2 cellular contexts compared by ENCODE assay signal in the genomic region with DNA sequence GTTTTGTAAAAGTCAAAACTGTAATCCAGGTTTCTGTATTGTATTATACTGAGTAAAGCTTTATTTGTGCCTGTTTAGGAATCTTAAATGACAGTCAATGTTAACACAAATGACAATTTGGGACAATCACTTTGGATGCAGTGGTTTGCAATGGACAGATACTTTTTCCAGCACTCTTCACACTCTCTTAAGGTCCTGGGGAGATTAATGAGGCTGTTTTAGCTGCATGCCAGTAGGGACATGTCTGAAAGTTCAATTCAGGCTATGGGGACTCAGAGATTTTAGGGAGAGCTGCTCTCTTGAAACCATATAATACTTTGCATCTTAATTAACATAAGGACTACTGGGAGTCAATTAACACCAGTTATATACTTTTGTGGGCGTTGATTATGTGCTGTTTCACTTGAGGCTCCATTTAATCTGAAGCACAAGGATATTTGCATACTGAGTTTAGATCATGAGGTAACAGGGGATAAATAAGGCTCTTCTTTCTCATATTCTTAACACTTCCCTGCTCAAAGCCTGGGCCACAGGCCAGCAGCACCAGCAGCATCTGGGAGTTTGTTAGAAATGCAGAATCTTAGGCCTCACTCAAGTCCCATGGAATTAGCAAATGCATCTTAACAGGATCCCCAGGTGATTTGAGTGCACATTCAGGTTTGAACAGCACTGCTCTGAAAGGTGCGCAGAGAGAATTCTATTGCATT.
TF ChIP-seq lines count a peak whose summit lies in the region.

No MANE protein-coding gene starts in this region.

TF ChIP-seq in GM23338, 12 proteins besides CTCF, POLR2A, EP300 and RAD21 (continued from another document):
- TF ChIP-seq NANOG (IDR thresholded peaks at IDR 0.05; ENCODE audit: borderline replicate concordance) (no peak), ZNF114 (CRISPR knock-in tag; IDR thresholded peaks at IDR 0.05) (no peak), JUNB (IDR thresholded peaks at IDR 0.05; ENCODE audit: unreplicated experiment) (no peak), EZH2 (IDR thresholded peaks at IDR 0.05; ENCODE audit: low read depth, unreplicated experiment) (no peak), STAT1 (IDR thresholded peaks at IDR 0.05; ENCODE audit: unreplicated experiment) (no peak), POLR2AphosphoS5 (IDR thresholded peaks at IDR 0.05; ENCODE audit: low read depth) (no peak), ZNF331 (CRISPR knock-in tag; IDR thresholded peaks at IDR 0.05; ENCODE audit: low read depth) (no peak)
- TF ChIP-seq, protein P1, sequence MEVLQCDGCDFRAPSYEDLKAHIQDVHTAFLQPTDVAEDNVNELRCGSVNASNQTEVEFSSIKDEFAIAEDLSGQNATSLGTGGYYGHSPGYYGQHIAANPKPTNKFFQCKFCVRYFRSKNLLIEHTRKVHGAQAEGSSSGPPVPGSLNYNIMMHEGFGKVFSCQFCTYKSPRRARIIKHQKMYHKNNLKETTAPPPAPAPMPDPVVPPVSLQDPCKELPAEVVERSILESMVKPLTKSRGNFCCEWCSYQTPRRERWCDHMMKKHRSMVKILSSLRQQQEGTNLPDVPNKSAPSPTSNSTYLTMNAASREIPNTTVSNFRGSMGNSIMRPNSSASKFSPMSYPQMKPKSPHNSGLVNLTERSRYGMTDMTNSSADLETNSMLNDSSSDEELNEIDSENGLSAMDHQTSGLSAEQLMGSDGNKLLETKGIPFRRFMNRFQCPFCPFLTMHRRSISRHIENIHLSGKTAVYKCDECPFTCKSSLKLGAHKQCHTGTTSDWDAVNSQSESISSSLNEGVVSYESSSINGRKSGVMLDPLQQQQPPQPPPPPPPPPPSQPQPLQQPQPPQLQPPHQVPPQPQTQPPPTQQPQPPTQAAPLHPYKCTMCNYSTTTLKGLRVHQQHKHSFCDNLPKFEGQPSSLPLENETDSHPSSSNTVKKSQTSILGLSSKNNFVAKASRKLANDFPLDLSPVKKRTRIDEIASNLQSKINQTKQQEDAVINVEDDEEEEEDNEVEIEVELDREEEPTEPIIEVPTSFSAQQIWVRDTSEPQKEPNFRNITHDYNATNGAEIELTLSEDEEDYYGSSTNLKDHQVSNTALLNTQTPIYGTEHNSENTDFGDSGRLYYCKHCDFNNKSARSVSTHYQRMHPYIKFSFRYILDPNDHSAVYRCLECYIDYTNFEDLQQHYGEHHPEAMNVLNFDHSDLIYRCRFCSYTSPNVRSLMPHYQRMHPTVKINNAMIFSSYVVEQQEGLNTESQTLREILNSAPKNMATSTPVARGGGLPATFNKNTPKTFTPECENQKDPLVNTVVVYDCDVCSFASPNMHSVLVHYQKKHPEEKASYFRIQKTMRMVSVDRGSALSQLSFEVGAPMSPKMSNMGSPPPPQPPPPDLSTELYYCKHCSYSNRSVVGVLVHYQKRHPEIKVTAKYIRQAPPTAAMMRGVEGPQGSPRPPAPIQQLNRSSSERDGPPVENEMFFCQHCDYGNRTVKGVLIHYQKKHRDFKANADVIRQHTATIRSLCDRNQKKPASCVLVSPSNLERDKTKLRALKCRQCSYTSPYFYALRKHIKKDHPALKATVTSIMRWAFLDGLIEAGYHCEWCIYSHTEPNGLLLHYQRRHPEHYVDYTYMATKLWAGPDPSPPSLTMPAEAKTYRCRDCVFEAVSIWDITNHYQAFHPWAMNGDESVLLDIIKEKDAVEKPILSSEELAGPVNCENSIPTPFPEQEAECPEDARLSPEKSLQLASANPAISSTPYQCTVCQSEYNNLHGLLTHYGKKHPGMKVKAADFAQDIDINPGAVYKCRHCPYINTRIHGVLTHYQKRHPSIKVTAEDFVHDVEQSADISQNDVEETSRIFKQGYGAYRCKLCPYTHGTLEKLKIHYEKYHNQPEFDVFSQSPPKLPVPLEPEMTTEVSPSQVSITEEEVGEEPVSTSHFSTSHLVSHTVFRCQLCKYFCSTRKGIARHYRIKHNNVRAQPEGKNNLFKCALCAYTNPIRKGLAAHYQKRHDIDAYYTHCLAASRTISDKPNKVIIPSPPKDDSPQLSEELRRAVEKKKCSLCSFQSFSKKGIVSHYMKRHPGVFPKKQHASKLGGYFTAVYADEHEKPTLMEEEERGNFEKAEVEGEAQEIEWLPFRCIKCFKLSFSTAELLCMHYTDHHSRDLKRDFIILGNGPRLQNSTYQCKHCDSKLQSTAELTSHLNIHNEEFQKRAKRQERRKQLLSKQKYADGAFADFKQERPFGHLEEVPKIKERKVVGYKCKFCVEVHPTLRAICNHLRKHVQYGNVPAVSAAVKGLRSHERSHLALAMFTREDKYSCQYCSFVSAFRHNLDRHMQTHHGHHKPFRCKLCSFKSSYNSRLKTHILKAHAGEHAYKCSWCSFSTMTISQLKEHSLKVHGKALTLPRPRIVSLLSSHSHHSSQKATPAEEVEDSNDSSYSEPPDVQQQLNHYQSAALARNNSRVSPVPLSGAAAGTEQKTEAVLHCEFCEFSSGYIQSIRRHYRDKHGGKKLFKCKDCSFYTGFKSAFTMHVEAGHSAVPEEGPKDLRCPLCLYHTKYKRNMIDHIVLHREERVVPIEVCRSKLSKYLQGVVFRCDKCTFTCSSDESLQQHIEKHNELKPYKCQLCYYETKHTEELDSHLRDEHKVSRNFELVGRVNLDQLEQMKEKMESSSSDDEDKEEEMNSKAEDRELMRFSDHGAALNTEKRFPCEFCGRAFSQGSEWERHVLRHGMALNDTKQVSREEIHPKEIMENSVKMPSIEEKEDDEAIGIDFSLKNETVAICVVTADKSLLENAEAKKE (CRISPR knock-in tag; IDR thresholded peaks at IDR 0.05): no peak
- TF ChIP-seq, protein P2, sequence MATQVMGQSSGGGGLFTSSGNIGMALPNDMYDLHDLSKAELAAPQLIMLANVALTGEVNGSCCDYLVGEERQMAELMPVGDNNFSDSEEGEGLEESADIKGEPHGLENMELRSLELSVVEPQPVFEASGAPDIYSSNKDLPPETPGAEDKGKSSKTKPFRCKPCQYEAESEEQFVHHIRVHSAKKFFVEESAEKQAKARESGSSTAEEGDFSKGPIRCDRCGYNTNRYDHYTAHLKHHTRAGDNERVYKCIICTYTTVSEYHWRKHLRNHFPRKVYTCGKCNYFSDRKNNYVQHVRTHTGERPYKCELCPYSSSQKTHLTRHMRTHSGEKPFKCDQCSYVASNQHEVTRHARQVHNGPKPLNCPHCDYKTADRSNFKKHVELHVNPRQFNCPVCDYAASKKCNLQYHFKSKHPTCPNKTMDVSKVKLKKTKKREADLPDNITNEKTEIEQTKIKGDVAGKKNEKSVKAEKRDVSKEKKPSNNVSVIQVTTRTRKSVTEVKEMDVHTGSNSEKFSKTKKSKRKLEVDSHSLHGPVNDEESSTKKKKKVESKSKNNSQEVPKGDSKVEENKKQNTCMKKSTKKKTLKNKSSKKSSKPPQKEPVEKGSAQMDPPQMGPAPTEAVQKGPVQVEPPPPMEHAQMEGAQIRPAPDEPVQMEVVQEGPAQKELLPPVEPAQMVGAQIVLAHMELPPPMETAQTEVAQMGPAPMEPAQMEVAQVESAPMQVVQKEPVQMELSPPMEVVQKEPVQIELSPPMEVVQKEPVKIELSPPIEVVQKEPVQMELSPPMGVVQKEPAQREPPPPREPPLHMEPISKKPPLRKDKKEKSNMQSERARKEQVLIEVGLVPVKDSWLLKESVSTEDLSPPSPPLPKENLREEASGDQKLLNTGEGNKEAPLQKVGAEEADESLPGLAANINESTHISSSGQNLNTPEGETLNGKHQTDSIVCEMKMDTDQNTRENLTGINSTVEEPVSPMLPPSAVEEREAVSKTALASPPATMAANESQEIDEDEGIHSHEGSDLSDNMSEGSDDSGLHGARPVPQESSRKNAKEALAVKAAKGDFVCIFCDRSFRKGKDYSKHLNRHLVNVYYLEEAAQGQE (IDR thresholded peaks at IDR 0.05; ENCODE audit: unreplicated experiment): no peak

TF ChIP-seq in WTC11, 78 proteins besides CTCF, POLR2A, EP300 and RAD21 (continued from another document):
- TF ChIP-seq, protein P3, sequence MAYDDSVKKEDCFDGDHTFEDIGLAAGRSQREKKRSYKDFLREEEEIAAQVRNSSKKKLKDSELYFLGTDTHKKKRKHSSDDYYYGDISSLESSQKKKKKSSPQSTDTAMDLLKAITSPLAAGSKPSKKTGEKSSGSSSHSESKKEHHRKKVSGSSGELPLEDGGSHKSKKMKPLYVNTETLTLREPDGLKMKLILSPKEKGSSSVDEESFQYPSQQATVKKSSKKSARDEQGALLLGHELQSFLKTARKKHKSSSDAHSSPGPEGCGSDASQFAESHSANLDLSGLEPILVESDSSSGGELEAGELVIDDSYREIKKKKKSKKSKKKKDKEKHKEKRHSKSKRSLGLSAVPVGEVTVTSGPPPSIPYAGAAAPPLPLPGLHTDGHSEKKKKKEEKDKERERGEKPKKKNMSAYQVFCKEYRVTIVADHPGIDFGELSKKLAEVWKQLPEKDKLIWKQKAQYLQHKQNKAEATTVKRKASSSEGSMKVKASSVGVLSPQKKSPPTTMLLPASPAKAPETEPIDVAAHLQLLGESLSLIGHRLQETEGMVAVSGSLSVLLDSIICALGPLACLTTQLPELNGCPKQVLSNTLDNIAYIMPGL (CRISPR knock-in tag; IDR thresholded peaks at IDR 0.05): no peak
